Comparison of ENCODE assay signal across 7 cellular contexts in genomic region chr2:239817632-239818031, GRCh38.
A peak's percentile ranks its signal among the peaks of the same experiment; 100 is the strongest.
DNase-seq lines count a peak whose midpoint lies in the region; TF ChIP-seq lines count a peak whose summit lies in the region.
"Not testable (repeated sequence)": the region's sequence is repeated elsewhere in the genome, so short reads cannot be mapped to it uniquely, and the experiment has no call there.

No MANE protein-coding gene starts in this region.

- H3K36me3 Mint-ChIP-seq in activated CD4-positive, alpha-beta T cell treated with anti-CD3 and anti-CD28 coated beads, Interleukin-2, amount 10 ng/mL, durations not matched to agents 7 days and 5 days (ENCODE audit: low read depth); osteocyte (ENCODE audit: unreplicated experiment); progenitor cell of endocrine pancreas (ENCODE audit: insufficient read depth); type B pancreatic cell: not testable (repeated sequence)

- peaks cover 57 to 79% (median 70%) of the 10 kb centered on the region in 10 experiments for H3K4me1 ChIP-seq in BLaER1 treated with 17β-estradiol and CSF1 and Interleukin-3, amounts not matched to agents 10 nM and 100 nM

- not testable (repeated sequence) for H3K36me3 ChIP-seq in BLaER1 treated with 17β-estradiol and CSF1 and Interleukin-3, amounts not matched to agents 10 nM and 100 nM

- H3K27ac Mint-ChIP-seq in activated CD4-positive, alpha-beta T cell treated with anti-CD3 and anti-CD28 coated beads, Interleukin-2, amount 10 ng/mL, durations not matched to agents 7 days and 5 days; osteocyte (ENCODE audit: unreplicated experiment); progenitor cell of endocrine pancreas; type B pancreatic cell: not testable (repeated sequence)

- H3K9me3 Mint-ChIP-seq in activated CD4-positive, alpha-beta T cell treated with anti-CD3 and anti-CD28 coated beads, Interleukin-2, amount 10 ng/mL, durations not matched to agents 7 days and 5 days; progenitor cell of endocrine pancreas (ENCODE audit: low read depth); type B pancreatic cell: not testable (repeated sequence)
- peaks cover 30% of the 10 kb centered on the region for H3K9me3 Mint-ChIP-seq in osteocyte (ENCODE audit: unreplicated experiment)

- POLR2A ChIA-PET in activated CD4-positive, alpha-beta T cell treated with anti-CD3 and anti-CD28 coated beads, Interleukin-2, amount 10 ng/mL, durations not matched to agents 7 days and 5 days (lab: Charles Lee) = not testable (repeated sequence)

- intact Hi-C loops in cardiac septum (cut with DNase I) = not testable (repeated sequence)

- H4K20me1 ChIP-seq in BLaER1 treated with 17β-estradiol and CSF1 and Interleukin-3, amounts not matched to agents 10 nM and 100 nM = not testable (repeated sequence)

- H3K27ac ChIP-seq in BLaER1 treated with 17β-estradiol and CSF1 and Interleukin-3, amounts not matched to agents 10 nM and 100 nM = peak overlapping the region in 2 of 11 experiments; percentile 1 to 11; a peak in 1 of 22 replicates

- not testable (repeated sequence) for TF ChIP-seq CTCF in osteocyte (IDR thresholded peaks at IDR 0.05); progenitor cell of endocrine pancreas (IDR thresholded peaks at IDR 0.05; ENCODE audit: unreplicated experiment); type B pancreatic cell (conservative IDR thresholded peaks at IDR 0.05)

- CTCF ChIA-PET in activated CD4-positive, alpha-beta T cell treated with anti-CD3 and anti-CD28 coated beads, Interleukin-2, amount 10 ng/mL, durations not matched to agents 7 days and 5 days (lab: Charles Lee) = not testable (repeated sequence)

- not testable (repeated sequence) for H3K27me3 ChIP-seq in BLaER1 treated with 17β-estradiol and CSF1 and Interleukin-3, amounts not matched to agents 10 nM and 100 nM

- peak overlapping the region; percentile 60 to 91 (median 67) for H3K4me2 ChIP-seq in BLaER1 treated with 17β-estradiol and CSF1 and Interleukin-3, amounts not matched to agents 10 nM and 100 nM

- peaks cover 0 to 13% (median 0%) of the 10 kb centered on the region in 11 experiments; a peak in 1 of 22 replicates for H3K9me3 ChIP-seq in BLaER1 treated with 17β-estradiol and CSF1 and Interleukin-3, amounts not matched to agents 10 nM and 100 nM (replicated peaks in 1 of 11)

- H3K9ac ChIP-seq in BLaER1 treated with 17β-estradiol and CSF1 and Interleukin-3, amounts not matched to agents 10 nM and 100 nM = not testable (repeated sequence)

- not testable (repeated sequence) for H3K27me3 Mint-ChIP-seq in activated CD4-positive, alpha-beta T cell treated with anti-CD3 and anti-CD28 coated beads, Interleukin-2, amount 10 ng/mL, durations not matched to agents 7 days and 5 days; osteocyte (ENCODE audit: unreplicated experiment); type B pancreatic cell
- H3K27me3 Mint-ChIP-seq in progenitor cell of endocrine pancreas = peaks cover 20% of the 10 kb centered on the region

- DNase-seq in activated CD4-positive, alpha-beta T cell treated with anti-CD3 and anti-CD28 coated beads, Interleukin-2, amount 10 ng/mL, durations not matched to agents 7 days and 5 days = peak; percentile 3
- peak; percentile 46 for DNase-seq in activated effector memory CD4-positive, alpha-beta T cell treated with anti-CD3 and anti-CD28 coated beads, Interleukin-2, amount 50 U/mL, for 16 hours
- DNase-seq in cardiac septum (ENCODE audit: low spot score) (peak; percentile 56), osteocyte (ENCODE audit: extremely low spot score, unreplicated experiment) (peak; percentile 63), progenitor cell of endocrine pancreas (ENCODE audit: low spot score, unreplicated experiment) (peak; percentile 1), type B pancreatic cell (ENCODE audit: extremely low spot score, unreplicated experiment) (peak; percentile 48)

- not testable (repeated sequence) for H3K4me3 Mint-ChIP-seq in activated CD4-positive, alpha-beta T cell treated with anti-CD3 and anti-CD28 coated beads, Interleukin-2, amount 10 ng/mL, durations not matched to agents 7 days and 5 days; osteocyte (ENCODE audit: unreplicated experiment); progenitor cell of endocrine pancreas (ENCODE audit: low read depth); type B pancreatic cell

- H3K4me1 Mint-ChIP-seq in activated CD4-positive, alpha-beta T cell treated with anti-CD3 and anti-CD28 coated beads, Interleukin-2, amount 10 ng/mL, durations not matched to agents 7 days and 5 days; osteocyte (ENCODE audit: unreplicated experiment); progenitor cell of endocrine pancreas (ENCODE audit: low read depth): not testable (repeated sequence)
- peaks cover 16% of the 10 kb centered on the region for H3K4me1 Mint-ChIP-seq in type B pancreatic cell (ENCODE audit: unreplicated experiment)

- not testable (repeated sequence) for H3K4me3 ChIP-seq in BLaER1 treated with 17β-estradiol and CSF1 and Interleukin-3, amounts not matched to agents 10 nM and 100 nM

Comparison
In these comparisons a context has a peak if more than half of its experiments do, and no peak if none do; other contexts are left out.
1. DNase-seq: peak in every context shown above with its lines; median percentile 63 in osteocyte; 56 in cardiac septum; 48 in type B pancreatic cell; 46 in activated effector memory CD4-positive, alpha-beta T cell treated with anti-CD3 and anti-CD28 coated beads, Interleukin-2, amount 50 U/mL, for 16 hours; 3 in activated CD4-positive, alpha-beta T cell treated with anti-CD3 and anti-CD28 coated beads, Interleukin-2, amount 10 ng/mL, durations not matched to agents 7 days and 5 days; 1 in progenitor cell of endocrine pancreas.